ENCODE assay signal across 11 cellular contexts in genomic region chr20:22411568-22412450, GRCh38.
A peak's percentile ranks its signal among the peaks of the same experiment; 100 is the strongest.
DNase-seq lines count a peak whose midpoint lies in the region; ATAC-seq and TF ChIP-seq lines count a peak whose summit lies in the region.
"Had no signal": no experiment of that assay in that cellular context is flagged by ENCODE, and none has a peak within 500 bp of the region (broad histone marks: within the 10 kb centered on the region; RNA-seq: fewer than 3 reads in every experiment).

No MANE protein-coding gene starts in this region.

- CTCF ChIA-PET in Panc1 (lab: Charles Lee), result no interaction called here

- no peaks in the 10 kb centered on the region for H4K20me1 ChIP-seq in Karpas-422 (ENCODE audit: insufficient read depth, low read depth, low read length)

- H3K9me3 ChIP-seq in Panc1 (ENCODE audit: control insufficient read depth, insufficient read depth, low read depth, low read length), result peaks cover 3% of the 10 kb centered on the region; the same call in 1 of the 2 replicates
- no peaks in the 10 kb centered on the region for H3K9me3 ChIP-seq in Karpas-422 (ENCODE audit: low read length)

- H3K27me3 ChIP-seq in Panc1 (ENCODE audit: control insufficient read depth, insufficient read depth, low read length), result no peaks in the 10 kb centered on the region
- H3K27me3 ChIP-seq in Karpas-422 (ENCODE audit: low read length), result no peaks in the 10 kb centered on the region

- POLR2A ChIA-PET in Panc1 (lab: Charles Lee), result no interaction called here

- H3K4me1 ChIP-seq in Panc1 (ENCODE audit: control insufficient read depth, insufficient read depth, low read length) (peaks cover 6% of the 10 kb centered on the region), Karpas-422 (ENCODE audit: low read length) (no peaks in the 10 kb centered on the region)

- BruUV-seq in Panc1 (replicated peaks; lab: Mats Ljungman, UMichigan), result no TSS peak

- DNase-seq in CMK (ENCODE audit: low read depth) (peak; percentile 96), Panc1 (ENCODE audit: low read depth, low spot score) (no peak), fibroblast of villous mesenchyme (ENCODE audit: low read depth) (peak; percentile 20), posterior vena cava (ENCODE audit: low spot score) (peak; percentile 88), SK-N-DZ (ENCODE audit: low spot score) (no peak), NCI-H748 (lab: John Stamatoyannopoulos, UW; ENCODE audit: unreplicated experiment) (no peak), amygdala (lab: John Stamatoyannopoulos, UW) (no peak), Karpas-422 (no peak)
- DNase-seq: activated naive CD8-positive, alpha-beta T cell treated with anti-CD3 and anti-CD28 coated beads, Interleukin-2, amount 50 U/mL, for 24 hours; CD4-positive, alpha-beta T cell; NCI-H1105 treated with DMSO at 0.1 percent for 48 hours had no signal

- H3K9me2 ChIP-seq in Karpas-422 (replicated peaks; ENCODE audit: insufficient read depth, low read length), result no peaks in the 10 kb centered on the region

- no peaks in the 10 kb centered on the region for H3K36me3 ChIP-seq in Panc1 (ENCODE audit: control insufficient read depth, insufficient read depth, low read length)
- H3K36me3 ChIP-seq in Karpas-422 (ENCODE audit: insufficient read depth, low read length), result no peaks in the 10 kb centered on the region

- no peak overlapping the region for H3K4me3 ChIP-seq in Panc1 (ENCODE audit: low read depth in 2 of 2, low read length in 2 of 2)
- no peak overlapping the region for H3K4me3 ChIP-seq in fibroblast of villous mesenchyme (ENCODE audit: low read depth, low read length)
- no peak overlapping the region for H3K4me3 ChIP-seq in Karpas-422 (ENCODE audit: low read length)

- H2AFZ ChIP-seq in Karpas-422 (ENCODE audit: low read length), result no peak overlapping the region

- no peak overlapping the region for H3K9ac ChIP-seq in Karpas-422 (ENCODE audit: low read length)

- in situ Hi-C loops in Panc1 (cut with HindIII; ENCODE audit: low pct_unique_long_range_greater_than_20kb, low sequenced_read_pairs), result no loop called here

- H3K27ac ChIP-seq in Panc1 (ENCODE audit: low read length) (peak overlapping the region; percentile 83), Karpas-422 (ENCODE audit: low read length) (no peak overlapping the region)

- intact Hi-C loops in Panc1 (cut with micrococcal nuclease; ENCODE audit: unreplicated experiment) (no loop called here), posterior vena cava (cut with DNase I) (no loop called here)

- peak; percentile 75 for ATAC-seq in Panc1
- ATAC-seq: activated naive CD8-positive, alpha-beta T cell treated with anti-CD3 and anti-CD28 coated beads, Interleukin-2, amount 50 U/mL, for 24 hours had no signal

- no peaks in the 10 kb centered on the region for H3K79me2 ChIP-seq in Karpas-422 (ENCODE audit: low read length)

- no peak overlapping the region for H3K4me2 ChIP-seq in Karpas-422 (ENCODE audit: low read depth, low read length, poor library complexity, severe bottlenecking)

- TF ChIP-seq CTCF in Panc1 (IDR thresholded peaks at IDR 0.05) (no peak), fibroblast of villous mesenchyme (IDR thresholded peaks at IDR 0.05; ENCODE audit: insufficient read depth, low read depth, low read length) (no peak)

Comparison
In these comparisons a context has a peak if more than half of its experiments do, and no peak if none do; other contexts are left out.
1. DNase-seq: peak in CMK (single experiment), fibroblast of villous mesenchyme (single experiment) and posterior vena cava (single experiment); none in Panc1 (single experiment), SK-N-DZ (single experiment), NCI-H748 (single experiment), amygdala (0 of 56) and Karpas-422 (single experiment).